ENCODE assay signal across 1 cellular context in genomic region chr12:42125372-42125767, GRCh38.
TF ChIP-seq lines count a peak whose summit lies in the region.

No MANE protein-coding gene starts in this region.

TF ChIP-seq in GM23338, 12 proteins besides CTCF, POLR2A, EP300 and RAD21 (continued from another document):
- no peak for TF ChIP-seq REST (IDR thresholded peaks at IDR 0.05; ENCODE audit: unreplicated experiment)
- TF ChIP-seq NANOG (IDR thresholded peaks at IDR 0.05; ENCODE audit: borderline replicate concordance) = no peak
- no peak for TF ChIP-seq STAT1 (IDR thresholded peaks at IDR 0.05; ENCODE audit: unreplicated experiment)
- no peak for TF ChIP-seq ZNF462 (CRISPR knock-in tag; IDR thresholded peaks at IDR 0.05)
- TF ChIP-seq EZH2phosphoT487 (IDR thresholded peaks at IDR 0.05; ENCODE audit: unreplicated experiment) = no peak
- TF ChIP-seq ZNF331 (CRISPR knock-in tag; IDR thresholded peaks at IDR 0.05; ENCODE audit: low read depth) = no peak
- TF ChIP-seq POLR2AphosphoS5 (IDR thresholded peaks at IDR 0.05; ENCODE audit: low read depth) = no peak
